ENCODE assay signal across 12 cellular contexts in genomic region chr12:56342290-56342689, GRCh38. TPM values are rescaled to one million over a fixed set of nuclear protein-coding genes. Genes with fewer than 3 reads are reported as not detected.
"Had no signal": no experiment of that assay in that cellular context is flagged by ENCODE, and none has a peak within 500 bp of the region (broad histone marks: within the 10 kb centered on the region; RNA-seq: fewer than 3 reads in every experiment).

No MANE protein-coding gene starts in this region.

RNA-seq across cellular contexts. Expression of gene IL23A, which starts 3.6 kb away (rescaled TPM):
- total RNA-seq: ascending aorta, chondrocyte, M059J had no signal
- polyA plus RNA-seq: cardiac muscle cell had no signal

RNA-seq across cellular contexts. Expression of gene APOF, which starts 20.4 kb away (rescaled TPM):
- total RNA-seq: activated CD4-positive, alpha-beta T cell treated with anti-CD3 and anti-CD28 coated beads for 36 hours; activated CD4-positive, alpha-beta T cell treated with anti-CD3 and anti-CD28 coated beads, Interleukin-2, amount 10 ng/mL, durations not matched to agents 7 days and 5 days; activated naive CD8-positive, alpha-beta T cell treated with anti-CD3 and anti-CD28 coated beads, Interleukin-2, amount 10 ng/mL, durations not matched to agents 7 days and 5 days; ascending aorta; cardiac muscle cell; chondrocyte; M059J; PC-3; Peyer's patch; SJSA1; T-helper 2 cell treated with Interferon-gamma antibody and Interleukin-4, amounts not matched to agents 100 ng/mL and 5 ng/mL, for 36 hours had no signal
- polyA plus RNA-seq: cardiac muscle cell, SK-N-SH had no signal
